ENCODE assay signal across 37 cellular contexts in the genomic region with DNA sequence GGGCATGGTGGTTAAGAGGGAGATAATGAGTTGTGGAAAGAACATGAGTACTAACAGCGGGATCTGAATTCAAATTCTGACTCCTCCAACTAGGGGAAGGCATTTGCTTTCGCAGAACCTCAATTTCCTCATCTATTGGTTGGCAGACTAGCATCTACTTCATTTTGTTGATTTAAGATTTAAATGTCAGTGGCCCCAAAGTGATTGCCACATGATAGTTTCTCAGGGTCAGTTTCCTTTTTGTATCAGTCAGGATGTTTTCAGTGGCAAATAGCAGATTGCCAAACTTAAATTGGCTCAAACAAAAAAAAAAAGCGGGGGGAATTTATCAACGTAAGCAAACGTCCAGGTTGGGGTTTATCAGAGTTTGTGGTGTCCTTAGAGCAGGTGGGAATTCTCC. TPM values are rescaled to one million over a fixed set of nuclear protein-coding genes. Genes with fewer than 3 reads are reported as not detected.
"Had no signal": no experiment of that assay in that cellular context is flagged by ENCODE, and none has a peak within 500 bp of the region (broad histone marks: within the 10 kb centered on the region; RNA-seq: fewer than 3 reads in every experiment).

No MANE protein-coding gene starts in this region.

- H3K36me3 Mint-ChIP-seq: activated naive CD4-positive, alpha-beta T cell treated with anti-CD3 and anti-CD28 coated beads, Interleukin-2, amount 10 ng/mL, durations not matched to agents 7 days and 5 days; brain had no signal

- H3K27me3 Mint-ChIP-seq: activated naive CD8-positive, alpha-beta T cell had no signal

- H3K4me1 Mint-ChIP-seq: activated CD4-positive, alpha-beta memory T cell treated with anti-CD3 and anti-CD28 coated beads, Interleukin-2, amount 10 ng/mL, durations not matched to agents 7 days and 5 days; activated CD4-positive, alpha-beta T cell treated with anti-CD3 and anti-CD28 coated beads for 36 hours; activated CD4-positive, alpha-beta T cell treated with anti-CD3 and anti-CD28 coated beads, Interleukin-2, amount 10 ng/mL, durations not matched to agents 7 days and 5 days; activated CD8-positive, alpha-beta memory T cell treated with anti-CD3 and anti-CD28 coated beads, Interleukin-2, amount 10 ng/mL, durations not matched to agents 7 days and 5 days; activated naive CD4-positive, alpha-beta T cell treated with anti-CD3 and anti-CD28 coated beads, Interleukin-2, amount 10 ng/mL, durations not matched to agents 7 days and 5 days; activated naive CD4-positive, alpha-beta T cell treated with anti-CD3 and anti-CD28 coated beads, Interleukin-2, amount 50 U/mL, for 24 hours; activated naive CD8-positive, alpha-beta T cell treated with anti-CD3 and anti-CD28 coated beads, Interleukin-2, amount 10 ng/mL, durations not matched to agents 7 days and 5 days; activated naive CD8-positive, alpha-beta T cell treated with anti-CD3 and anti-CD28 coated beads, Interleukin-2, amount 50 U/mL, for 24 hours; central memory CD8-positive, alpha-beta T cell; WTC11 had no signal

- H3K4me3 Mint-ChIP-seq: activated CD4-positive, alpha-beta memory T cell treated with anti-CD3 and anti-CD28 coated beads, Interleukin-2, amount 10 ng/mL, durations not matched to agents 7 days and 5 days; activated CD4-positive, alpha-beta T cell treated with anti-CD3 and anti-CD28 coated beads for 36 hours; activated CD4-positive, alpha-beta T cell treated with anti-CD3 and anti-CD28 coated beads, Interleukin-2, amount 10 ng/mL, durations not matched to agents 7 days and 5 days; activated CD8-positive, alpha-beta memory T cell treated with anti-CD3 and anti-CD28 coated beads, Interleukin-2, amount 10 ng/mL, durations not matched to agents 7 days and 5 days; activated CD8-positive, alpha-beta T cell treated with anti-CD3 and anti-CD28 coated beads, Interleukin-2, amount 10 ng/mL, durations not matched to agents 7 days and 5 days; activated naive CD4-positive, alpha-beta T cell treated with anti-CD3 and anti-CD28 coated beads, Interleukin-2, amount 10 ng/mL, durations not matched to agents 7 days and 5 days; activated naive CD4-positive, alpha-beta T cell treated with anti-CD3 and anti-CD28 coated beads, Interleukin-2, amount 50 U/mL, for 24 hours; activated naive CD8-positive, alpha-beta T cell; activated naive CD8-positive, alpha-beta T cell treated with anti-CD3 and anti-CD28 coated beads, Interleukin-2, amount 10 ng/mL, durations not matched to agents 7 days and 5 days; activated naive CD8-positive, alpha-beta T cell treated with anti-CD3 and anti-CD28 coated beads, Interleukin-2, amount 50 U/mL, for 24 hours; activated T-cell treated with anti-CD3 and anti-CD28 coated beads, Interleukin-2, amount 50 U/mL, for 24 hours; brain; central memory CD8-positive, alpha-beta T cell; T-helper 1 cell treated with Interleukin-12 subunit alpha and Interleukin-12 subunit beta and Interleukin-4 antibody, amounts not matched to agents 30 μg/mL and 1 μg/mL, for 36 hours; T-helper 2 cell treated with Interferon-gamma antibody and Interleukin-4, amounts not matched to agents 5 μg/mL and 100 μg/mL, for 36 hours; WTC11 had no signal

- ATAC-seq: activated CD4-positive, alpha-beta T cell treated with anti-CD3 and anti-CD28 coated beads for 36 hours; activated CD4-positive, CD25-positive, alpha-beta regulatory T cell treated with anti-CD3 and anti-CD28 coated beads, Interleukin-2, amount 50 U/mL, for 24 hours; activated CD8-positive, alpha-beta memory T cell treated with anti-CD3 and anti-CD28 coated beads, Interleukin-2, amount 10 ng/mL, durations not matched to agents 7 days and 5 days; activated CD8-positive, alpha-beta T cell treated with anti-CD3 and anti-CD28 coated beads, Interleukin-2, amount 10 ng/mL, durations not matched to agents 7 days and 5 days; activated naive CD8-positive, alpha-beta T cell treated with anti-CD3 and anti-CD28 coated beads, Interleukin-2, amount 50 U/mL, for 24 hours; WTC11 had no signal

- H3K27ac Mint-ChIP-seq: activated CD4-positive, alpha-beta memory T cell treated with anti-CD3 and anti-CD28 coated beads, Interleukin-2, amount 10 ng/mL, durations not matched to agents 7 days and 5 days; activated CD4-positive, alpha-beta T cell treated with anti-CD3 and anti-CD28 coated beads for 36 hours; activated CD4-positive, alpha-beta T cell treated with anti-CD3 and anti-CD28 coated beads, Interleukin-2, amount 10 ng/mL, durations not matched to agents 7 days and 5 days; activated CD8-positive, alpha-beta memory T cell treated with anti-CD3 and anti-CD28 coated beads, Interleukin-2, amount 10 ng/mL, durations not matched to agents 7 days and 5 days; activated CD8-positive, alpha-beta T cell treated with anti-CD3 and anti-CD28 coated beads, Interleukin-2, amount 10 ng/mL, durations not matched to agents 7 days and 5 days; activated naive CD4-positive, alpha-beta T cell treated with anti-CD3 and anti-CD28 coated beads, Interleukin-2, amount 10 ng/mL, durations not matched to agents 7 days and 5 days; activated naive CD4-positive, alpha-beta T cell treated with anti-CD3 and anti-CD28 coated beads, Interleukin-2, amount 50 U/mL, for 24 hours; activated naive CD8-positive, alpha-beta T cell; activated naive CD8-positive, alpha-beta T cell treated with anti-CD3 and anti-CD28 coated beads, Interleukin-2, amount 10 ng/mL, durations not matched to agents 7 days and 5 days; activated naive CD8-positive, alpha-beta T cell treated with anti-CD3 and anti-CD28 coated beads, Interleukin-2, amount 50 U/mL, for 24 hours; activated T-cell treated with anti-CD3 and anti-CD28 coated beads, Interleukin-2, amount 50 U/mL, for 24 hours; activated T-helper 2 cell treated with anti-CD3 and anti-CD28 coated beads, Interferon-gamma antibody, Interleukin-2, Interleukin-4, amounts not matched to agents 10 μg/mL and 5 μg/mL and 100 μg/mL, durations not matched to agents 14 hours and 24 hours and 36 hours; brain; T-helper 1 cell treated with Interleukin-12 subunit alpha and Interleukin-12 subunit beta and Interleukin-4 antibody, amounts not matched to agents 30 μg/mL and 1 μg/mL, for 36 hours; T-helper 2 cell treated with Interferon-gamma antibody and Interleukin-4, amounts not matched to agents 5 μg/mL and 100 μg/mL, for 36 hours; WTC11 had no signal

- DNase-seq: activated CD4-positive, alpha-beta memory T cell treated with anti-CD3 and anti-CD28 coated beads, Interleukin-2, amount 10 ng/mL, durations not matched to agents 7 days and 5 days; activated CD4-positive, alpha-beta T cell treated with anti-CD3 and anti-CD28 coated beads for 1 hour; activated CD4-positive, alpha-beta T cell treated with anti-CD3 and anti-CD28 coated beads for 36 hours; activated CD4-positive, alpha-beta T cell treated with anti-CD3 and anti-CD28 coated beads for 48 hours; activated CD4-positive, alpha-beta T cell treated with anti-CD3 and anti-CD28 coated beads, Interleukin-2, amount 10 ng/mL, durations not matched to agents 7 days and 5 days; activated CD4-positive, alpha-beta T cell treated with anti-CD3 and anti-CD28 coated beads, Interleukin-2, amount 50 U/mL, for 48 hours; activated CD4-positive, CD25-positive, alpha-beta regulatory T cell; activated CD8-positive, alpha-beta memory T cell treated with anti-CD3 and anti-CD28 coated beads for 24 hours; activated CD8-positive, alpha-beta memory T cell treated with anti-CD3 and anti-CD28 coated beads, Interleukin-2, amount 10 ng/mL, durations not matched to agents 7 days and 5 days; activated CD8-positive, alpha-beta memory T cell treated with anti-CD3 and anti-CD28 coated beads, Interleukin-2, amount 50 U/mL, for 48 hours; activated CD8-positive, alpha-beta T cell treated with anti-CD3 and anti-CD28 coated beads, Interleukin-2, amount 10 ng/mL, durations not matched to agents 7 days and 5 days; activated effector memory CD4-positive, alpha-beta T cell treated with Interleukin-2 at 50 U/mL for 16 hours; activated gamma-delta T cell; activated naive CD4-positive, alpha-beta T cell treated with anti-CD3 and anti-CD28 coated beads, Interleukin-2, amount 10 ng/mL, durations not matched to agents 7 days and 5 days; activated naive CD4-positive, alpha-beta T cell treated with Interleukin-2 at 50 U/mL for 16 hours; activated naive CD8-positive, alpha-beta T cell treated with anti-CD3 and anti-CD28 coated beads, Interleukin-2, amount 10 ng/mL, durations not matched to agents 7 days and 5 days; activated naive CD8-positive, alpha-beta T cell treated with anti-CD3 and anti-CD28 coated beads, Interleukin-2, amount 50 U/mL, for 24 hours; activated T-cell treated with anti-CD3 and anti-CD28 coated beads, Interleukin-2, amount 50 U/mL, for 24 hours; activated T-cell treated with anti-CD3 and anti-CD28 coated beads, Interleukin-2, amount 50 U/mL, for 48 hours; amygdala; anterior cingulate cortex; caudate nucleus; cerebellar nuclear complex; T-helper 2 cell; T-helper 9 cell; WERI-Rb-1 had no signal

RNA-seq across cellular contexts. Expression of gene NOS2, which starts 25.1 kb away (rescaled TPM):
- total RNA-seq: activated CD4-positive, alpha-beta memory T cell treated with anti-CD3 and anti-CD28 coated beads, Interleukin-2, amount 10 ng/mL, durations not matched to agents 7 days and 5 days; activated CD4-positive, alpha-beta T cell treated with anti-CD3 and anti-CD28 coated beads, Interleukin-2, amount 10 ng/mL, durations not matched to agents 7 days and 5 days; activated CD8-positive, alpha-beta T cell treated with anti-CD3 and anti-CD28 coated beads, Interleukin-2, amount 10 ng/mL, durations not matched to agents 7 days and 5 days; activated T-helper 2 cell treated with anti-CD3 and anti-CD28 coated beads, Interferon-gamma antibody, Interleukin-2, Interleukin-4, amounts not matched to agents 10 μg/mL and 5 μg/mL and 100 μg/mL, durations not matched to agents 14 hours and 24 hours and 36 hours; ascending aorta; chondrocyte had no signal
